28 cellular contexts compared by ENCODE assay signal in genomic region chr2:128982001-128982400, GRCh38.
"Had no signal": no experiment of that assay in that cellular context is flagged by ENCODE, and none has a peak within 500 bp of the region (broad histone marks: within the 10 kb centered on the region; RNA-seq: fewer than 3 reads in every experiment).

No MANE protein-coding gene starts in this region.

- H3K27me3 ChIP-seq: neural progenitor cell, ovary, right lobe of liver, sigmoid colon, stomach, thyroid gland, tibial nerve, upper lobe of right lung, uterus had no signal

- H3K27ac ChIP-seq: neural progenitor cell, ovary, parathyroid adenoma, psoas muscle, right lobe of liver, sigmoid colon, stomach, thoracic aorta, thyroid gland, tibial nerve, upper lobe of right lung, uterus had no signal

- H3K27ac Mint-ChIP-seq: naive thymus-derived CD8-positive, alpha-beta T cell; nephron; neural progenitor cell; stimulated activated effector memory CD8-positive, alpha-beta T cell treated with anti-CD3 and anti-CD28 coated beads, Interleukin-12 subunit alpha, Interleukin-12 subunit beta, amount 100 ng/mL, for 72 hours; stimulated activated naive B cell treated with anti-CD40 and anti-IgM and Interleukin-4, amounts not matched to agents 10 μg/mL and 1 μg/mL and 100 μg/mL, for 72 hours; stimulated activated naive CD8-positive, alpha-beta T cell treated with anti-CD3 and anti-CD28 coated beads, Interleukin-15, Interleukin-2, amounts not matched to agents 100 ng/mL and 50 ng/mL, for 24 hours; type B pancreatic cell had no signal

- H3K4me2 ChIP-seq: neural progenitor cell had no signal

- H3K4me3 ChIP-seq: neural progenitor cell, ovary, psoas muscle, right lobe of liver, sigmoid colon, stomach, thoracic aorta, thyroid gland, tibial nerve, upper lobe of right lung, uterus had no signal

- H3K79me2 ChIP-seq: parathyroid adenoma had no signal

- H3K9me3 Mint-ChIP-seq: nephron; neural progenitor cell; stimulated activated effector memory CD8-positive, alpha-beta T cell treated with anti-CD3 and anti-CD28 coated beads, Interleukin-12 subunit alpha, Interleukin-12 subunit beta, amount 100 ng/mL, for 72 hours; stimulated activated naive B cell treated with anti-CD40 and anti-IgM and Interleukin-4, amounts not matched to agents 10 μg/mL and 1 μg/mL and 100 μg/mL, for 72 hours; stimulated activated naive CD8-positive, alpha-beta T cell treated with anti-CD3 and anti-CD28 coated beads, Interleukin-15, Interleukin-2, amounts not matched to agents 100 ng/mL and 50 ng/mL, for 24 hours; type B pancreatic cell had no signal

- H3K36me3 ChIP-seq: neural progenitor cell, ovary, right lobe of liver, sigmoid colon, stomach, thoracic aorta, thyroid gland, tibial nerve, upper lobe of right lung, uterus had no signal

- H3K4me1 ChIP-seq: neural progenitor cell, parathyroid adenoma, psoas muscle, right lobe of liver, sigmoid colon, thyroid gland, tibial nerve, upper lobe of right lung, uterus had no signal

- DNase-seq: naive thymus-derived CD8-positive, alpha-beta T cell; occipital lobe; ovary; posterior cingulate gyrus; psoas muscle; right cardiac atrium; right lobe of liver; sigmoid colon; small intestine; stimulated activated CD4-positive, alpha-beta T cell treated with anti-CD3 and anti-CD28 coated beads, Interleukin-15, amount 100 ng/mL, for 24 hours; stimulated activated CD4-positive, alpha-beta T cell treated with anti-CD3 and anti-CD28 coated beads, Interleukin-2, amount 100 ng/mL, for 24 hours; stimulated activated CD4-positive, alpha-beta T cell treated with anti-CD3 and anti-CD28 coated beads, Interleukin-2, amount 100 ng/mL, for 48 hours; stimulated activated CD4-positive, alpha-beta T cell treated with anti-CD3 and anti-CD28 coated beads, Interleukin-4, amount 100 ng/mL, for 24 hours; stimulated activated naive B cell treated with anti-CD40 and anti-IgM and Interleukin-4, amounts not matched to agents 10 μg/mL and 1 μg/mL and 100 μg/mL, for 72 hours; stimulated activated naive CD4-positive, alpha-beta T cell treated with Interleukin-2 at 50 U/mL for 16 hours; stomach; thyroid gland; upper lobe of right lung; uterus had no signal

- H3K36me3 Mint-ChIP-seq: naive thymus-derived CD8-positive, alpha-beta T cell; neural progenitor cell; stimulated activated effector memory CD8-positive, alpha-beta T cell treated with anti-CD3 and anti-CD28 coated beads, Interleukin-12 subunit alpha, Interleukin-12 subunit beta, amount 100 ng/mL, for 72 hours; stimulated activated naive B cell treated with anti-CD40 and anti-IgM and Interleukin-4, amounts not matched to agents 10 μg/mL and 1 μg/mL and 100 μg/mL, for 72 hours; type B pancreatic cell had no signal

- ATAC-seq: naive thymus-derived CD8-positive, alpha-beta T cell; psoas muscle; right cardiac atrium; right lobe of liver; stimulated activated effector memory CD8-positive, alpha-beta T cell treated with anti-CD3 and anti-CD28 coated beads, Interleukin-12 subunit alpha, Interleukin-12 subunit beta, amount 100 ng/mL, for 72 hours; stimulated activated naive B cell treated with anti-CD40 and anti-IgM and Interleukin-4, amounts not matched to agents 10 μg/mL and 1 μg/mL and 100 μg/mL, for 72 hours; upper lobe of right lung had no signal

- H3K9ac ChIP-seq: neural progenitor cell, parathyroid adenoma had no signal

- H3K4me1 Mint-ChIP-seq: naive thymus-derived CD8-positive, alpha-beta T cell; stimulated activated effector memory CD8-positive, alpha-beta T cell treated with anti-CD3 and anti-CD28 coated beads, Interleukin-12 subunit alpha, Interleukin-12 subunit beta, amount 100 ng/mL, for 72 hours; stimulated activated naive B cell treated with anti-CD40 and anti-IgM and Interleukin-4, amounts not matched to agents 10 μg/mL and 1 μg/mL and 100 μg/mL, for 72 hours had no signal

- H3K9me3 ChIP-seq: ovary, psoas muscle, right lobe of liver, sigmoid colon, stomach, thoracic aorta, thyroid gland, tibial nerve, upper lobe of right lung, uterus had no signal

- H3K4me3 Mint-ChIP-seq: naive thymus-derived CD8-positive, alpha-beta T cell; nephron; neural progenitor cell; stimulated activated effector memory CD8-positive, alpha-beta T cell treated with anti-CD3 and anti-CD28 coated beads, Interleukin-12 subunit alpha, Interleukin-12 subunit beta, amount 100 ng/mL, for 72 hours; stimulated activated naive B cell treated with anti-CD40 and anti-IgM and Interleukin-4, amounts not matched to agents 10 μg/mL and 1 μg/mL and 100 μg/mL, for 72 hours; stimulated activated naive CD8-positive, alpha-beta T cell treated with anti-CD3 and anti-CD28 coated beads, Interleukin-15, Interleukin-2, amounts not matched to agents 100 ng/mL and 50 ng/mL, for 24 hours; type B pancreatic cell had no signal

- H3K27me3 Mint-ChIP-seq: progenitor cell of endocrine pancreas; stimulated activated naive B cell treated with anti-CD40 and anti-IgM and Interleukin-4, amounts not matched to agents 10 μg/mL and 1 μg/mL and 100 μg/mL, for 72 hours; stimulated activated naive CD8-positive, alpha-beta T cell treated with anti-CD3 and anti-CD28 coated beads, Interleukin-15, Interleukin-2, amounts not matched to agents 100 ng/mL and 50 ng/mL, for 24 hours had no signal
